Comparison of ENCODE assay signal across 1 cellular context in the genomic region with DNA sequence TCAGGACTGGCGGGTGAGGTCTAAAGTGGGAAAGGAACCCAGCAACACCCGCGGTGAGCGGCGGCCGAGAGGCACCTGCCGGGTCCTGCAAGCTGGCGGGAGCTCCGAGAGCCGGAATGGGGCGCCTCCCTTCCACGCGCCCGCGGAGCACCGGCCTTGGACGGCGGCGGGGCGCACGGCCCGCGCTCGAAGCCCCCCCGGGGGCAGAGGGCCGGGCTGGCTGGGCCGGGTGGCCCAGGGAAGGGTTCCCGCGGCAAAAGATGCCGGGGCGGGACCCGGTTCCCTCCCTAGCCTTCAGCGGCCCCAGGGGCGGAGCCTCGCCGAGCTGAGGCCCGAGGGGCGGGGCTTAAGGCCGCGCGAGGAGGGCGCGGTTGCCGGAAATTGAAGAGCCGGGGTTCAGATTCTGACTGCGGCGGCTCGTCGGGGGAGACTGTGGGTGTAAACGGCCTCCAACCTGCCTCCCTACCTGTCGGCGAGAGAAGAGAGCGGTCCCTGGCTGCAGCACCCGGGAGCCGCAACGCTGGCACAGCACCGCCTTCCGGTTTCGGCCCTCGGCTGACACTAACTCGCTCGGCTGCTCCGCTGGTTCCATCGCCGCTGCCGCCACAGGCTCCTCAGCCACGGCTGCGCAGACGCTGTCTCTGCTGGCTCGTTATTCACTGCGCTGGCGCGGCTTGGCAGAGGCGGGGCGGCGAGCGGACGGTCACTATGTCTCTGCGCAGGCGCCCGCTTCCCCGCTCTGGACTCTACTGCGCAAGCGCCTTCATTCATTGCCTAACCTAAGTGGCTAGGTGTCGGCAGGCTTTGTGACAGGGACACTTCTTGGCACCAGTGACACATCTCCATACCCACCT.
TF ChIP-seq lines count a peak whose summit lies in the region.

A gene (minus strand): TSS at position 643 of the 854 bp plus-strand sequence. CDS start 51 bp downstream, at position 592.

TF ChIP-seq in K562, 482 proteins besides CTCF, POLR2A, EP300 and RAD21 (continued from another document and continues in another):
- TF ChIP-seq, protein P1, sequence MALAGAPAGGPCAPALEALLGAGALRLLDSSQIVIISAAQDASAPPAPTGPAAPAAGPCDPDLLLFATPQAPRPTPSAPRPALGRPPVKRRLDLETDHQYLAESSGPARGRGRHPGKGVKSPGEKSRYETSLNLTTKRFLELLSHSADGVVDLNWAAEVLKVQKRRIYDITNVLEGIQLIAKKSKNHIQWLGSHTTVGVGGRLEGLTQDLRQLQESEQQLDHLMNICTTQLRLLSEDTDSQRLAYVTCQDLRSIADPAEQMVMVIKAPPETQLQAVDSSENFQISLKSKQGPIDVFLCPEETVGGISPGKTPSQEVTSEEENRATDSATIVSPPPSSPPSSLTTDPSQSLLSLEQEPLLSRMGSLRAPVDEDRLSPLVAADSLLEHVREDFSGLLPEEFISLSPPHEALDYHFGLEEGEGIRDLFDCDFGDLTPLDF (CRISPR knock-in tag; IDR thresholded peaks at IDR 0.05) = peak; percentile 49
- TF ChIP-seq ASH1L (IDR thresholded peaks at IDR 0.05; ENCODE audit: borderline replicate concordance, low read depth, partially characterized antibody) = no peak
- no peak for TF ChIP-seq ZNF408 (CRISPR knock-in tag; IDR thresholded peaks at IDR 0.05; ENCODE audit: low read depth)
- no peak for TF ChIP-seq XRCC3 (IDR thresholded peaks at IDR 0.05)
- TF ChIP-seq ZNF239 (CRISPR knock-in tag; IDR thresholded peaks at IDR 0.05) = no peak
- TF ChIP-seq, protein P2, sequence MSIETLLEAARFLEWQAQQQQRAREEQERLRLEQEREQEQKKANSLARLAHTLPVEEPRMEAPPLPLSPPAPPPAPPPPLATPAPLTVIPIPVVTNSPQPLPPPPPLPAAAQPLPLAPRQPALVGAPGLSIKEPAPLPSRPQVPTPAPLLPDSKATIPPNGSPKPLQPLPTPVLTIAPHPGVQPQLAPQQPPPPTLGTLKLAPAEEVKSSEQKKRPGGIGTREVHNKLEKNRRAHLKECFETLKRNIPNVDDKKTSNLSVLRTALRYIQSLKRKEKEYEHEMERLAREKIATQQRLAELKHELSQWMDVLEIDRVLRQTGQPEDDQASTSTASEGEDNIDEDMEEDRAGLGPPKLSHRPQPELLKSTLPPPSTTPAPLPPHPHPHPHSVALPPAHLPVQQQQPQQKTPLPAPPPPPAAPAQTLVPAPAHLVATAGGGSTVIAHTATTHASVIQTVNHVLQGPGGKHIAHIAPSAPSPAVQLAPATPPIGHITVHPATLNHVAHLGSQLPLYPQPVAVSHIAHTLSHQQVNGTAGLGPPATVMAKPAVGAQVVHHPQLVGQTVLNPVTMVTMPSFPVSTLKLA (conservative IDR thresholded peaks at IDR 0.05) = peak; percentile 75 to 87; a peak in 3 of 4 replicates
- TF ChIP-seq HEY1 (CRISPR knock-in tag; IDR thresholded peaks at IDR 0.05; ENCODE audit: borderline replicate concordance) = 0 out of 2 replicates have a peak, but pooled peaks have one; percentile 68
- TF ChIP-seq SIN3A (IDR thresholded peaks at IDR 0.05; ENCODE audit: borderline replicate concordance in 2 of 2, control insufficient read depth in 1 of 2, low read depth in 2 of 2, low read length in 2 of 2) = peak; percentile 32 to 64; a peak in 2 of 4 replicates
- TF ChIP-seq, protein P3, sequence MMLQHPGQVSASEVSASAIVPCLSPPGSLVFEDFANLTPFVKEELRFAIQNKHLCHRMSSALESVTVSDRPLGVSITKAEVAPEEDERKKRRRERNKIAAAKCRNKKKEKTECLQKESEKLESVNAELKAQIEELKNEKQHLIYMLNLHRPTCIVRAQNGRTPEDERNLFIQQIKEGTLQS (IDR thresholded peaks at IDR 0.05) = no peak
- TF ChIP-seq, protein P3 (CRISPR knock-in tag; conservative IDR thresholded peaks at IDR 0.05) = 0 out of 2 replicates have a peak, but pooled peaks have one; percentile 39
- TF ChIP-seq HNRNPH1 (optimal IDR thresholded peaks at IDR 0.05; ENCODE audit: low read depth, low read length) = no peak
- TF ChIP-seq, protein P4, sequence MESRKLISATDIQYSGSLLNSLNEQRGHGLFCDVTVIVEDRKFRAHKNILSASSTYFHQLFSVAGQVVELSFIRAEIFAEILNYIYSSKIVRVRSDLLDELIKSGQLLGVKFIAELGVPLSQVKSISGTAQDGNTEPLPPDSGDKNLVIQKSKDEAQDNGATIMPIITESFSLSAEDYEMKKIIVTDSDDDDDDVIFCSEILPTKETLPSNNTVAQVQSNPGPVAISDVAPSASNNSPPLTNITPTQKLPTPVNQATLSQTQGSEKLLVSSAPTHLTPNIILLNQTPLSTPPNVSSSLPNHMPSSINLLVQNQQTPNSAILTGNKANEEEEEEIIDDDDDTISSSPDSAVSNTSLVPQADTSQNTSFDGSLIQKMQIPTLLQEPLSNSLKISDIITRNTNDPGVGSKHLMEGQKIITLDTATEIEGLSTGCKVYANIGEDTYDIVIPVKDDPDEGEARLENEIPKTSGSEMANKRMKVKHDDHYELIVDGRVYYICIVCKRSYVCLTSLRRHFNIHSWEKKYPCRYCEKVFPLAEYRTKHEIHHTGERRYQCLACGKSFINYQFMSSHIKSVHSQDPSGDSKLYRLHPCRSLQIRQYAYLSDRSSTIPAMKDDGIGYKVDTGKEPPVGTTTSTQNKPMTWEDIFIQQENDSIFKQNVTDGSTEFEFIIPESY (CRISPR knock-in tag; IDR thresholded peaks at IDR 0.05) = no peak
- no peak; the same call in 1 of the 2 replicates for TF ChIP-seq NR2C2 (CRISPR knock-in tag; IDR thresholded peaks at IDR 0.05)
- TF ChIP-seq NR2C2 (tag; IDR thresholded peaks at IDR 0.05) = 0 out of 2 replicates have a peak, but pooled peaks have one; percentile 0
- no peak for TF ChIP-seq PHB2 (IDR thresholded peaks at IDR 0.05; ENCODE audit: low read depth)
- TF ChIP-seq, protein P5, sequence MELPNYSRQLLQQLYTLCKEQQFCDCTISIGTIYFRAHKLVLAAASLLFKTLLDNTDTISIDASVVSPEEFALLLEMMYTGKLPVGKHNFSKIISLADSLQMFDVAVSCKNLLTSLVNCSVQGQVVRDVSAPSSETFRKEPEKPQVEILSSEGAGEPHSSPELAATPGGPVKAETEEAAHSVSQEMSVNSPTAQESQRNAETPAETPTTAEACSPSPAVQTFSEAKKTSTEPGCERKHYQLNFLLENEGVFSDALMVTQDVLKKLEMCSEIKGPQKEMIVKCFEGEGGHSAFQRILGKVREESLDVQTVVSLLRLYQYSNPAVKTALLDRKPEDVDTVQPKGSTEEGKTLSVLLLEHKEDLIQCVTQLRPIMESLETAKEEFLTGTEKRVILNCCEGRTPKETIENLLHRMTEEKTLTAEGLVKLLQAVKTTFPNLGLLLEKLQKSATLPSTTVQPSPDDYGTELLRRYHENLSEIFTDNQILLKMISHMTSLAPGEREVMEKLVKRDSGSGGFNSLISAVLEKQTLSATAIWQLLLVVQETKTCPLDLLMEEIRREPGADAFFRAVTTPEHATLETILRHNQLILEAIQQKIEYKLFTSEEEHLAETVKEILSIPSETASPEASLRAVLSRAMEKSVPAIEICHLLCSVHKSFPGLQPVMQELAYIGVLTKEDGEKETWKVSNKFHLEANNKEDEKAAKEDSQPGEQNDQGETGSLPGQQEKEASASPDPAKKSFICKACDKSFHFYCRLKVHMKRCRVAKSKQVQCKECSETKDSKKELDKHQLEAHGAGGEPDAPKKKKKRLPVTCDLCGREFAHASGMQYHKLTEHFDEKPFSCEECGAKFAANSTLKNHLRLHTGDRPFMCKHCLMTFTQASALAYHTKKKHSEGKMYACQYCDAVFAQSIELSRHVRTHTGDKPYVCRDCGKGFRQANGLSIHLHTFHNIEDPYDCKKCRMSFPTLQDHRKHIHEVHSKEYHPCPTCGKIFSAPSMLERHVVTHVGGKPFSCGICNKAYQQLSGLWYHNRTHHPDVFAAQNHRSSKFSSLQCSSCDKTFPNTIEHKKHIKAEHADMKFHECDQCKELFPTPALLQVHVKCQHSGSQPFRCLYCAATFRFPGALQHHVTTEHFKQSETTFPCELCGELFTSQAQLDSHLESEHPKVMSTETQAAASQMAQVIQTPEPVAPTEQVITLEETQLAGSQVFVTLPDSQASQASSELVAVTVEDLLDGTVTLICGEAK (IDR thresholded peaks at IDR 0.05) = peak; percentile 64; the same call in 1 of the 2 replicates
- TF ChIP-seq, protein P5 (CRISPR knock-in tag; IDR thresholded peaks at IDR 0.05) = no peak
- TF ChIP-seq CC2D1A (IDR thresholded peaks at IDR 0.05) = no peak
- peak; percentile 75 for TF ChIP-seq POLR2H (tag; IDR thresholded peaks at IDR 0.05; ENCODE audit: low read depth)
- no peak for TF ChIP-seq SMARCB1 (IDR thresholded peaks at IDR 0.05; ENCODE audit: insufficient read length, low read depth)
- peak; percentile 89 for TF ChIP-seq GABPB1 (CRISPR knock-in tag; IDR thresholded peaks at IDR 0.05)
- TF ChIP-seq MEF2D (tag; conservative IDR thresholded peaks at IDR 0.05; ENCODE audit: low read depth) = no peak
- TF ChIP-seq, protein P6, sequence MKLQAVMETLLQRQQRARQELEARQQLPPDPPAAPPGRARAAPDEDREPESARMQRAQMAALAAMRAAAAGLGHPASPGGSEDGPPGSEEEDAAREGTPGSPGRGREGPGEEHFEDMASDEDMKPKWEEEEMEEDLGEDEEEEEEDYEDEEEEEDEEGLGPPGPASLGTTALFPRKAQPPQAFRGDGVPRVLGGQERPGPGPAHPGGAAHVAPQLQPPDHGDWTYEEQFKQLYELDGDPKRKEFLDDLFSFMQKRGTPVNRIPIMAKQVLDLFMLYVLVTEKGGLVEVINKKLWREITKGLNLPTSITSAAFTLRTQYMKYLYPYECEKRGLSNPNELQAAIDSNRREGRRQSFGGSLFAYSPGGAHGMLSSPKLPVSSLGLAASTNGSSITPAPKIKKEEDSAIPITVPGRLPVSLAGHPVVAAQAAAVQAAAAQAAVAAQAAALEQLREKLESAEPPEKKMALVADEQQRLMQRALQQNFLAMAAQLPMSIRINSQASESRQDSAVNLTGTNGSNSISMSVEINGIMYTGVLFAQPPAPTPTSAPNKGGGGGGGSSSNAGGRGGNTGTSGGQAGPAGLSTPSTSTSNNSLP (IDR thresholded peaks at IDR 0.05; ENCODE audit: borderline replicate concordance, low read depth, low read length) = 0 out of 2 replicates have a peak, but pooled peaks have one; percentile 5
- peak; percentile 91 for TF ChIP-seq CEBPG (CRISPR knock-in tag; IDR thresholded peaks at IDR 0.05)
- TF ChIP-seq CEBPG (tag; conservative IDR thresholded peaks at IDR 0.05 in 1 of 2, IDR thresholded peaks at IDR 0.05 in 1 of 2) = peak; percentile 67 to 83
- TF ChIP-seq, protein P7, sequence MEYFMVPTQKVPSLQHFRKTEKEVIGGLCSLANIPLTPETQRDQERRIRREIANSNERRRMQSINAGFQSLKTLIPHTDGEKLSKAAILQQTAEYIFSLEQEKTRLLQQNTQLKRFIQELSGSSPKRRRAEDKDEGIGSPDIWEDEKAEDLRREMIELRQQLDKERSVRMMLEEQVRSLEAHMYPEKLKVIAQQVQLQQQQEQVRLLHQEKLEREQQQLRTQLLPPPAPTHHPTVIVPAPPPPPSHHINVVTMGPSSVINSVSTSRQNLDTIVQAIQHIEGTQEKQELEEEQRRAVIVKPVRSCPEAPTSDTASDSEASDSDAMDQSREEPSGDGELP (CRISPR knock-in tag; IDR thresholded peaks at IDR 0.05; ENCODE audit: borderline replicate concordance) = peak; percentile 77; the same call in 1 of the 2 replicates
- TF ChIP-seq KLF1 (tag; IDR thresholded peaks at IDR 0.05) = peak; percentile 88
- 0 out of 2 replicates have a peak, but pooled peaks have one; percentile 16 for TF ChIP-seq ARID2 (IDR thresholded peaks at IDR 0.05)
- TF ChIP-seq, protein P8, sequence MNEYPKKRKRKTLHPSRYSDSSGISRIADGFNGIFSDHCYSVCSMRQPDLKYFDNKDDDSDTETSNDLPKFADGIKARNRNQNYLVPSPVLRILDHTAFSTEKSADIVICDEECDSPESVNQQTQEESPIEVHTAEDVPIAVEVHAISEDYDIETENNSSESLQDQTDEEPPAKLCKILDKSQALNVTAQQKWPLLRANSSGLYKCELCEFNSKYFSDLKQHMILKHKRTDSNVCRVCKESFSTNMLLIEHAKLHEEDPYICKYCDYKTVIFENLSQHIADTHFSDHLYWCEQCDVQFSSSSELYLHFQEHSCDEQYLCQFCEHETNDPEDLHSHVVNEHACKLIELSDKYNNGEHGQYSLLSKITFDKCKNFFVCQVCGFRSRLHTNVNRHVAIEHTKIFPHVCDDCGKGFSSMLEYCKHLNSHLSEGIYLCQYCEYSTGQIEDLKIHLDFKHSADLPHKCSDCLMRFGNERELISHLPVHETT (CRISPR knock-in tag; conservative IDR thresholded peaks at IDR 0.05 in 1 of 2, IDR thresholded peaks at IDR 0.05 in 1 of 2) = peak in 1 of 2 experiments; percentile 64; a peak in 1 of 4 replicates
- TF ChIP-seq PHF21A (IDR thresholded peaks at IDR 0.05; ENCODE audit: borderline replicate concordance, low read depth) = no peak
- peak; percentile 89 for TF ChIP-seq FOXP1 (CRISPR knock-in tag; IDR thresholded peaks at IDR 0.05)
- peak; percentile 73 for TF ChIP-seq TAF1 (IDR thresholded peaks at IDR 0.05; ENCODE audit: control insufficient read depth, extremely low read depth, insufficient read depth, low read length, severe bottlenecking)
- 0 out of 2 replicates have a peak, but pooled peaks have one; percentile 42 for TF ChIP-seq ZNF75A (CRISPR knock-in tag; IDR thresholded peaks at IDR 0.05)
- TF ChIP-seq, protein P9, sequence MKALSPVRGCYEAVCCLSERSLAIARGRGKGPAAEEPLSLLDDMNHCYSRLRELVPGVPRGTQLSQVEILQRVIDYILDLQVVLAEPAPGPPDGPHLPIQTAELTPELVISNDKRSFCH (CRISPR knock-in tag; IDR thresholded peaks at IDR 0.05) = no peak
- TF ChIP-seq, protein P9 (tag; IDR thresholded peaks at IDR 0.05) = no peak
